1 cellular context compared by ENCODE assay signal in the genomic region with DNA sequence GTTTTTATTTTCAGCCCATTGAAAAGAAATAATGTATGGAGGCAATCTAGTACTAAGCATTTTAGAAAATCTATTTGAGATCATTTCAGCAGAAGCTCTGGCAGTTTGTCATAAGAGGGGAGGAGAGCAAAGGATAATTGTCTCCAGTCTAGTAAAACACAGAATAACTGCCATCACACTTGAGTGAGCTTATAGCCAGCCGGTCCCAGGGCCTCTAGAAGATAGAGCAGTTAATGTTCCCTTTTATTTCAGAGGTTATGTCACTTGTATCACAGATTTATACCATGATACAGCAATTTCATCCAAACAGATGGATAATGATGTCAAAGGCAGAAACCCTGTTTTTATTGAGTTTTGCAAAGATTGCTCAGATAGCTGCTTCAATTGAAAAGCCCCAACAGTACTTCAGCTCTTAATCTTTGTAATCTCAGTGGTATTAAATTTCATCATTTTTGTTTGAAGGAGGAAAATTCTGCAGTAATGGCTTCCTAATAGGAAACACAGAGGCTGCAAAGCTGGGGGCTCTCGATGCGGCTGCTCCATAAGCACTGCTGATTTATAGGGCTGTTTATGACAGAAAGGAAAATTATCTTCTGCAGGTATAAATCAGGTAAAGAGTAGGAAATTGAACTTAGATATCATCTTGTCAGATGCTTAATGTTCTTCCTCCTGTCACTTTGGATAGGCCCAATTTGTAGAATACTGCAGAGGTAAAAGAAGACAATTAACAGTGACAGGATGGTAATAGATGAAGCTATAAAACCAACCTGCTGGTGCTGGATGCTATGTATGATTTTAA.
TF ChIP-seq lines count a peak whose summit lies in the region.

No MANE protein-coding gene starts in this region.

TF ChIP-seq in SK-N-SH treated with all-trans-retinoic acid at 6 μM for 48 hours, 23 proteins besides CTCF, POLR2A, EP300 and RAD21 (continued from another document):
- TF ChIP-seq ZC3H10 (CRISPR knock-in tag; IDR thresholded peaks at IDR 0.05) (no peak), ESRRG (CRISPR knock-in tag; IDR thresholded peaks at IDR 0.05) (no peak), PPARA (CRISPR knock-in tag; IDR thresholded peaks at IDR 0.05; ENCODE audit: borderline replicate concordance) (no peak), ZFP3 (CRISPR knock-in tag; IDR thresholded peaks at IDR 0.05) (no peak), TCF4 (CRISPR knock-in tag; IDR thresholded peaks at IDR 0.05; ENCODE audit: borderline replicate concordance) (peak; percentile 86), PATZ1 (CRISPR knock-in tag; IDR thresholded peaks at IDR 0.05; ENCODE audit: borderline replicate concordance) (no peak), RARB (CRISPR knock-in tag; IDR thresholded peaks at IDR 0.05) (no peak), ZNF8 (CRISPR knock-in tag; IDR thresholded peaks at IDR 0.05) (peak; percentile 45; the same call in 1 of the 2 replicates), ARNTL (CRISPR knock-in tag; IDR thresholded peaks at IDR 0.05; ENCODE audit: borderline replicate concordance, low read depth) (no peak)
TF ChIP-seq in SK-N-SH treated with all-trans-retinoic acid at 6 μM for 48 hours: peak in this region for 4.
